Comparison of ENCODE assay signal across 29 cellular contexts in the genomic region with DNA sequence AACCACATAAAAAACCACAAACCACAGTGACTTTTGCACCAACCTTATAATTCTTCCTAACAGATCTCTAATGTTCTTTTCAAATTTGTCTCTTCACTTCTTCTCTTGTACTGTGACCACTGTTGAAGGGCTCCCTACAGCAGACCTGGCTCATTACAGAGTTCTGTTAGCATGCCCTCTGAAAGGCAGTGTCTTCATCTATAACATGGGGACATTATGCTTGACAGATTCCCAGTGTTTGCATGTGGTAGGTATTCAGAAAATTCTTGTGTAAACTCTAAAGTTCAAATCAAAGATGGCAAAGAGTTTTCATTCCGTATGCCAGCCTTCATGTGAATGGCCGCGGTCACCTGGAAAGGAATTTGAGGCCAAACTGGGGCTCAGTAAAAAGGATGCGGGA.
"Had no signal": no experiment of that assay in that cellular context is flagged by ENCODE, and none has a peak within 500 bp of the region (broad histone marks: within the 10 kb centered on the region; RNA-seq: fewer than 3 reads in every experiment).

No MANE protein-coding gene starts in this region.

- H3K4me3 ChIP-seq: colonic mucosa, coronary artery, dorsolateral prefrontal cortex, esophagus muscularis mucosa, esophagus squamous epithelium, gastrocnemius medialis, gastroesophageal sphincter, heart left ventricle, heart right ventricle had no signal

- H3K27me3 Mint-ChIP-seq: dendritic cell treated with granulocyte-macrophage colony-stimulating factor and Interleukin-4, amounts not matched to agents 40 ng/mL and 50 ng/mL, for 4 days had no signal

- H3K27ac Mint-ChIP-seq: dendritic cell treated with granulocyte-macrophage colony-stimulating factor and Interleukin-4, amounts not matched to agents 40 ng/mL and 50 ng/mL, for 4 days; effector memory CD8-positive, alpha-beta T cell; endodermal cell had no signal

- H3K9me3 ChIP-seq: colonic mucosa, esophagus muscularis mucosa, esophagus squamous epithelium, gastrocnemius medialis, heart left ventricle, heart right ventricle had no signal

- H3K27ac ChIP-seq: colonic mucosa, coronary artery, dorsolateral prefrontal cortex, epithelial cell of prostate, esophagus muscularis mucosa, esophagus squamous epithelium, foreskin keratinocyte, gastrocnemius medialis, gastroesophageal sphincter, heart left ventricle, heart right ventricle had no signal

- H3K9me3 Mint-ChIP-seq: dendritic cell treated with granulocyte-macrophage colony-stimulating factor and Interleukin-4, amounts not matched to agents 40 ng/mL and 50 ng/mL, for 4 days; effector memory CD8-positive, alpha-beta T cell had no signal

- H3K4me3 Mint-ChIP-seq: dendritic cell treated with granulocyte-macrophage colony-stimulating factor and Interleukin-4, amounts not matched to agents 40 ng/mL and 50 ng/mL, for 4 days; effector memory CD8-positive, alpha-beta T cell; endodermal cell had no signal

- H3K27me3 ChIP-seq: colonic mucosa, gastrocnemius medialis had no signal

- DNase-seq: colonic mucosa; cortex of kidney; dermis blood vessel endothelial cell; dorsolateral prefrontal cortex; effector CD4-positive, alpha-beta T cell; effector CD8-positive, alpha-beta T cell; effector memory CD4-positive, alpha-beta T cell; effector memory CD8-positive, alpha-beta T cell; endodermal cell; erythroblast; esophagus squamous epithelium; foreskin fibroblast; foreskin keratinocyte; foreskin melanocyte; gastrocnemius medialis; glutamatergic neuron; head of caudate nucleus; heart left ventricle; heart right ventricle had no signal

- FAIRE-seq: colon, endometrium, endothelial cell of umbilical vein, frontal cortex had no signal

- ATAC-seq: effector memory CD8-positive, alpha-beta T cell; esophagus mucosa; foreskin keratinocyte; gastrocnemius medialis; gastroesophageal sphincter; heart left ventricle; heart right ventricle had no signal

- H3K4me1 ChIP-seq: colonic mucosa, esophagus muscularis mucosa, esophagus squamous epithelium, foreskin keratinocyte, gastrocnemius medialis, gastroesophageal sphincter, heart left ventricle, heart right ventricle had no signal

- H3K36me3 ChIP-seq: colonic mucosa, esophagus muscularis mucosa, esophagus squamous epithelium, gastrocnemius medialis, gastroesophageal sphincter, heart left ventricle, heart right ventricle had no signal
